16 cellular contexts compared by ENCODE assay signal in the genomic region with DNA sequence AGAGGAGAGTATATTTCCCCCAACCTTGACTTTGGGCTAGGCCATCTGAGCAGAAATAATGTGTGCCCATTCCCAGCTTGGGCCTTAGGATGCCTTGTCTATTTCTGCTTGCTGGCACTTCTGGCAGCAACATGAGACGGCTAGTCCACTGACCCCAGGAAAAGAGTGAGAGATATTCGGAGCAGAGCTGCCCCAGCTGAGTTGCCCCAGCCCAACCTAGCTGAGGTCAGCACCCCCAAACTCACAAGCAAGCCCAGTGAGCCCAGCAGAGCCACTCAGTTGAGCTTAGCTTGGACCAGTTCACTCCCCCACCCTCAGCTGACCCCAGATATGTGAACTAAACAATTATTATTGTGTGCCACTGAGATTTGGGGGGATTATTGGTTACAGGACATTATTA. TPM values are rescaled to one million over a fixed set of nuclear protein-coding genes. Genes with fewer than 3 reads are reported as not detected.
"Had no signal": no experiment of that assay in that cellular context is flagged by ENCODE, and none has a peak within 500 bp of the region (broad histone marks: within the 10 kb centered on the region; RNA-seq: fewer than 3 reads in every experiment).

No MANE protein-coding gene starts in this region.

- DNase-seq: activated CD4-positive, alpha-beta T cell treated with anti-CD3 and anti-CD28 coated beads, Interleukin-2, amount 10 ng/mL, durations not matched to agents 24 days and 14 days; activated naive CD4-positive, alpha-beta T cell treated with anti-CD3 and anti-CD28 coated beads, Interleukin-2, amount 10 ng/mL, durations not matched to agents 7 days and 5 days; effector memory CD4-positive, alpha-beta T cell; left cardiac atrium; SJCRH30; stimulated activated naive CD8-positive, alpha-beta T cell treated with anti-CD3 and anti-CD28 coated beads, Interleukin-15, amount 100 ng/mL, for 72 hours; T-helper 2 cell had no signal

- H3K36me3 Mint-ChIP-seq: activated naive CD4-positive, alpha-beta T cell treated with anti-CD3 and anti-CD28 coated beads, Interleukin-2, amount 10 ng/mL, durations not matched to agents 7 days and 5 days; naive thymus-derived CD4-positive, alpha-beta T cell; WTC11 had no signal

- ATAC-seq: activated T-helper 17 cell treated with anti-CD3 and anti-CD28 coated beads, Interleukin-2, amount 50 U/mL, for 72 hours; heart left ventricle; left cardiac atrium; naive thymus-derived CD4-positive, alpha-beta T cell; stimulated activated naive CD8-positive, alpha-beta T cell treated with anti-CD3 and anti-CD28 coated beads, Interleukin-15, amount 100 ng/mL, for 72 hours; WTC11 had no signal

- H3K36me3 ChIP-seq: colonic mucosa, heart left ventricle, neutrophil, SJCRH30 had no signal

- H3K9me3 ChIP-seq: colonic mucosa, heart left ventricle, neutrophil, SJCRH30, thoracic aorta had no signal

- H3K4me1 Mint-ChIP-seq: activated CD4-positive, alpha-beta T cell treated with anti-CD3 and anti-CD28 coated beads, Interleukin-2, amount 10 ng/mL, durations not matched to agents 24 days and 14 days; activated naive CD4-positive, alpha-beta T cell treated with anti-CD3 and anti-CD28 coated beads, Interleukin-2, amount 10 ng/mL, durations not matched to agents 7 days and 5 days; activated T-helper 17 cell treated with anti-CD3 and anti-CD28 coated beads, Interleukin-2, amount 50 U/mL, for 72 hours; stimulated activated naive CD8-positive, alpha-beta T cell treated with anti-CD3 and anti-CD28 coated beads, Interleukin-15, amount 100 ng/mL, for 72 hours; WTC11 had no signal

- H3K27me3 Mint-ChIP-seq: naive thymus-derived CD4-positive, alpha-beta T cell had no signal

- H3K4me3 ChIP-seq: colonic mucosa, heart left ventricle, lung, SJCRH30, skin epidermis, thoracic aorta had no signal

- H3K27ac ChIP-seq: colonic mucosa, heart left ventricle, neutrophil, SJCRH30, skin epidermis had no signal

- H3K4me1 ChIP-seq: colonic mucosa, SJCRH30 had no signal

- H3K27ac Mint-ChIP-seq: activated CD4-positive, alpha-beta T cell treated with anti-CD3 and anti-CD28 coated beads, Interleukin-2, amount 10 ng/mL, durations not matched to agents 24 days and 14 days; activated naive CD4-positive, alpha-beta T cell treated with anti-CD3 and anti-CD28 coated beads, Interleukin-2, amount 10 ng/mL, durations not matched to agents 7 days and 5 days; activated T-helper 17 cell treated with anti-CD3 and anti-CD28 coated beads, Interleukin-2, amount 50 U/mL, for 72 hours; naive thymus-derived CD4-positive, alpha-beta T cell; WTC11 had no signal

- H3K9me3 Mint-ChIP-seq: activated CD4-positive, alpha-beta T cell treated with anti-CD3 and anti-CD28 coated beads, Interleukin-2, amount 10 ng/mL, durations not matched to agents 24 days and 14 days; activated naive CD4-positive, alpha-beta T cell treated with anti-CD3 and anti-CD28 coated beads, Interleukin-2, amount 10 ng/mL, durations not matched to agents 7 days and 5 days; activated T-helper 17 cell treated with anti-CD3 and anti-CD28 coated beads, Interleukin-2, amount 50 U/mL, for 72 hours; stimulated activated naive CD8-positive, alpha-beta T cell treated with anti-CD3 and anti-CD28 coated beads, Interleukin-15, amount 100 ng/mL, for 72 hours; WTC11 had no signal

- H3K4me3 Mint-ChIP-seq: activated CD4-positive, alpha-beta T cell treated with anti-CD3 and anti-CD28 coated beads, Interleukin-2, amount 10 ng/mL, durations not matched to agents 24 days and 14 days; activated naive CD4-positive, alpha-beta T cell treated with anti-CD3 and anti-CD28 coated beads, Interleukin-2, amount 10 ng/mL, durations not matched to agents 7 days and 5 days; activated T-helper 17 cell treated with anti-CD3 and anti-CD28 coated beads, Interleukin-2, amount 50 U/mL, for 72 hours; naive thymus-derived CD4-positive, alpha-beta T cell; stimulated activated naive CD8-positive, alpha-beta T cell treated with anti-CD3 and anti-CD28 coated beads, Interleukin-15, amount 100 ng/mL, for 72 hours; WTC11 had no signal

- H3K27me3 ChIP-seq: colonic mucosa, heart left ventricle, neutrophil had no signal

RNA-seq across cellular contexts. Expression of a gene that starts 20.2 kb away (rescaled TPM):
- total RNA-seq: SJCRH30 had no signal
